Comparison of ENCODE assay signal across 15 cellular contexts in the genomic region with DNA sequence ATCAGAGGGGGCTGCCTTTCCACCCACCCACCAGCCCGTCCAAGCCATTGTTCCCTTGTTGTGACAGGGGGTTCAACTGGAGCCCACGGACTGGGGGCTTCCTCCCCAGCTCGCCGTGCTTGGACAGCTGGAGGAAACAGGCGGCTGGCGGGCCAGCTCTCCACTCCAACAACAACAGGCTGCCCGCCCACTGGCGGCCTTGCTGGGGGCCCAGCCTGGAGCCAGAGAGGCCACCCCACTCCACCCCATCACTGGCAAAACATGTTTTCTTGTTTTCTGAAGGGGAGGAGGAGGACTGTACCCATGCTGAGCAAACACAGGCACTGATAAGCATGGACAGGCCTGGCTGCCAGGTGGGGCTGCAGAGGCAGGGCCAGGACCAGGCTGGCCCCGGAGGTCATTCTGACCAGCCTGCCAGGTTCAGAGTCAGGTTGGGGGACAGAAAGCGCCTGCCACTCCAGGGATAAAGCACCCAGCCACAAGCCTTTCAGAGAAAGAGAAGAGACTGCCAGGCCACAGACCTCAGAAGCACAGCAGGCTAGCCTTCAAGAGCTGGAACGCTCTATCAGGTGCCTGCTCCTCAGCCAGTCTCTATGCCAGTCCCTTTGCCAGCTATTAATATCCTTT. TPM values are rescaled to one million over a fixed set of nuclear protein-coding genes. Genes with fewer than 3 reads are reported as not detected.
DNase-seq lines count a peak whose midpoint lies in the region; ATAC-seq and TF ChIP-seq lines count a peak whose summit lies in the region.
"Had no signal": no experiment of that assay in that cellular context is flagged by ENCODE, and none has a peak within 500 bp of the region (broad histone marks: within the 10 kb centered on the region; RNA-seq: fewer than 3 reads in every experiment).

No MANE protein-coding gene starts in this region.

- H3K36me3 Mint-ChIP-seq in CD4-positive, alpha-beta T cell (ENCODE audit: low read depth) = no peaks in the 10 kb centered on the region
- H3K36me3 Mint-ChIP-seq in CD8-positive, alpha-beta memory T cell = peaks cover 0 to 2% (median 2%) of the 10 kb centered on the region in 3 donors

- CTCF ChIA-PET in CD4-positive, alpha-beta T cell (lab: Charles Lee) = no interaction called here
- CTCF ChIA-PET in CD8-positive, alpha-beta memory T cell (lab: Charles Lee) = no interaction called here

- no peak overlapping the region for H3K4me3 Mint-ChIP-seq in CD4-positive, alpha-beta T cell
- no peak overlapping the region for H3K4me3 Mint-ChIP-seq in CD8-positive, alpha-beta memory T cell
- H3K4me3 Mint-ChIP-seq: activated naive CD4-positive, alpha-beta T cell treated with anti-CD3 and anti-CD28 coated beads for 36 hours had no signal

- POLR2A ChIA-PET in CD4-positive, alpha-beta T cell (lab: Charles Lee) = no interaction called here
- POLR2A ChIA-PET in CD8-positive, alpha-beta memory T cell (lab: Charles Lee) = no interaction called here

- no peak for TF ChIP-seq CTCF in lung (IDR thresholded peaks at IDR 0.05; ENCODE audit: control extremely low read depth, extremely low read depth)
- no peak for TF ChIP-seq CTCF in CD4-positive, alpha-beta T cell (IDR thresholded peaks at IDR 0.05)

- H3K27ac ChIP-seq in lung (ENCODE audit: low read depth in 1 of 2, low read length in 1 of 2) = peak overlapping the region in 1 of 2 donors; percentile 49
- peak overlapping the region; percentile 60 to 68 for H3K27ac ChIP-seq in aorta (ENCODE audit: low read depth in 1 of 2, low read length in 2 of 2)
- no peak overlapping the region for H3K27ac ChIP-seq in CD4-positive, alpha-beta T cell (ENCODE audit: low read depth, low read length)
- H3K27ac ChIP-seq in CD8-positive, alpha-beta memory T cell (ENCODE audit: low read depth, low read length) = no peak overlapping the region
- H3K27ac ChIP-seq: uterus had no signal

- no peaks in the 10 kb centered on the region for H3K4me1 Mint-ChIP-seq in CD4-positive, alpha-beta T cell (ENCODE audit: low read depth)
- no peaks in the 10 kb centered on the region for H3K4me1 Mint-ChIP-seq in CD8-positive, alpha-beta memory T cell

- no peak overlapping the region for H3K27ac Mint-ChIP-seq in CD4-positive, alpha-beta T cell
- H3K27ac Mint-ChIP-seq in CD8-positive, alpha-beta memory T cell = no peak overlapping the region
- H3K27ac Mint-ChIP-seq: activated naive CD4-positive, alpha-beta T cell treated with anti-CD3 and anti-CD28 coated beads for 36 hours had no signal

- H3K4me3 ChIP-seq in lung = no peak overlapping the region
- H3K4me3 ChIP-seq in aorta (ENCODE audit: low read length in 2 of 2) = no peak overlapping the region
- no peak overlapping the region for H3K4me3 ChIP-seq in CD8-positive, alpha-beta memory T cell (ENCODE audit: low read length)
- H3K4me3 ChIP-seq: uterus had no signal

- H3K9me3 Mint-ChIP-seq in CD4-positive, alpha-beta T cell = no peaks in the 10 kb centered on the region
- no peaks in the 10 kb centered on the region for H3K9me3 Mint-ChIP-seq in CD8-positive, alpha-beta memory T cell

- intact Hi-C loops in Right ventricle myocardium superior (cut with DNase I) (no loop called here), cardiac septum (cut with DNase I) (no loop called here), aorta (cut with DNase I) (no loop called here)
- intact Hi-C loops in CD4-positive, alpha-beta T cell (cut with DNase I, micrococcal nuclease) = no loop called here

- H3K36me3 ChIP-seq in lung (ENCODE audit: control insufficient read depth in 2 of 2, insufficient read depth in 2 of 2, low read length in 2 of 2) = no peaks in the 10 kb centered on the region
- no peaks in the 10 kb centered on the region for H3K36me3 ChIP-seq in aorta (ENCODE audit: control insufficient read depth in 1 of 2, insufficient read depth in 2 of 2, low read length in 1 of 2)
- no peaks in the 10 kb centered on the region for H3K36me3 ChIP-seq in CD8-positive, alpha-beta memory T cell (ENCODE audit: insufficient read depth, low read length)
- H3K36me3 ChIP-seq: uterus had no signal

- DNase-seq in Right ventricle myocardium superior (peak; percentile 50), cardiac septum (ENCODE audit: low spot score) (no peak), dermis microvascular lymphatic vessel endothelial cell (ENCODE audit: low read depth in 2 of 2) (peak; percentile 86 to 98), lung (ENCODE audit: low spot score) (peak; percentile 28), aorta (no peak)
- DNase-seq in activated T-cell treated with anti-CD3 and anti-CD28 coated beads, Interleukin-2, amount 50 U/mL, for 48 hours = no peak
- DNase-seq in CD4-positive, alpha-beta T cell = no peak
- DNase-seq in CD8-positive, alpha-beta memory T cell = no peak
- DNase-seq: activated CD8-positive, alpha-beta memory T cell treated with anti-CD3 and anti-CD28 coated beads for 24 hours; activated naive CD4-positive, alpha-beta T cell treated with anti-CD3 and anti-CD28 coated beads for 36 hours; NCI-H526; posterior cingulate gyrus; T1000; uterus had no signal

- H3K27me3 ChIP-seq in lung (ENCODE audit: control insufficient read depth, insufficient read depth) (no peaks in the 10 kb centered on the region), aorta (ENCODE audit: control insufficient read depth in 1 of 2, insufficient read depth in 2 of 2, low read length in 1 of 2) (no peaks in the 10 kb centered on the region)
- H3K27me3 ChIP-seq in CD4-positive, alpha-beta T cell (ENCODE audit: control insufficient read depth, insufficient read depth, low read length) = no peaks in the 10 kb centered on the region
- no peaks in the 10 kb centered on the region for H3K27me3 ChIP-seq in CD8-positive, alpha-beta memory T cell (ENCODE audit: insufficient read depth, low read length, poor library complexity, severe bottlenecking)
- H3K27me3 ChIP-seq: uterus had no signal

- no peaks in the 10 kb centered on the region for H3K27me3 Mint-ChIP-seq in CD4-positive, alpha-beta T cell
- H3K27me3 Mint-ChIP-seq in CD8-positive, alpha-beta memory T cell = peaks cover 0 to 2% of the 10 kb centered on the region in 2 donors

- peak; percentile 86 for ATAC-seq in Right ventricle myocardium superior (ENCODE audit: poor library complexity)
- no peak for ATAC-seq in lung (ENCODE audit: insufficient read depth, low FRiP score)
- peak; percentile 87 for ATAC-seq in aorta (ENCODE audit: low FRiP score)
- no peak for ATAC-seq in CD4-positive, alpha-beta T cell (ENCODE audit: poor library complexity)

- H3K9me3 ChIP-seq in lung (ENCODE audit: control insufficient read depth in 2 of 2, insufficient read depth in 1 of 2, low read length in 1 of 2) (no peaks in the 10 kb centered on the region), aorta (ENCODE audit: control insufficient read depth, low read length) (no peaks in the 10 kb centered on the region)
- H3K9me3 ChIP-seq in CD4-positive, alpha-beta T cell (ENCODE audit: control insufficient read depth, low read length) = no peaks in the 10 kb centered on the region
- no peaks in the 10 kb centered on the region for H3K9me3 ChIP-seq in CD8-positive, alpha-beta memory T cell (ENCODE audit: low read length)
- H3K9me3 ChIP-seq: uterus had no signal

- WGBS in lung, 2 donors = 48 to 51% methylated on average over 11 of the region's 11 CpGs
- WGBS in aorta, 2 donors = 1 to 6% methylated on average over 11 of the region's 11 CpGs

- H3K4me1 ChIP-seq in lung (ENCODE audit: control insufficient read depth in 2 of 2, insufficient read depth in 2 of 2, low read length in 2 of 2) = peaks cover 0 to 10% of the 10 kb centered on the region in 2 donors
- peaks cover 4 to 5% of the 10 kb centered on the region in 2 donors for H3K4me1 ChIP-seq in aorta (ENCODE audit: control insufficient read depth in 1 of 2, insufficient read depth in 2 of 2, low read length in 2 of 2)
- H3K4me1 ChIP-seq in CD8-positive, alpha-beta memory T cell (ENCODE audit: insufficient read depth, low read length) = no peaks in the 10 kb centered on the region
- H3K4me1 ChIP-seq: uterus had no signal

RNA-seq across cellular contexts. Expression of gene GJA4, which starts 32.8 kb away (rescaled TPM):
- total RNA-seq in Right ventricle myocardium superior = 20.9 TPM
- total RNA-seq in cardiac septum = 34.7 TPM
- 62.4 and 70.5 TPM in 2 replicates for total RNA-seq in dermis microvascular lymphatic vessel endothelial cell
- 10 to 100 TPM; 22.6 to 28.9 TPM for total RNA-seq in lung
- 10 to 100 TPM in 1 of 2 donors, 1 to 10 TPM in 1; 6.4 to 16.1 TPM for polyA plus RNA-seq in lung
- 10 to 100 TPM; 45.4 to 49.2 TPM for total RNA-seq in aorta
- polyA plus RNA-seq in aorta = 10 to 100 TPM; 21.0 to 72.2 TPM
- total RNA-seq in CD4-positive, alpha-beta T cell = not detected
- total RNA-seq in CD8-positive, alpha-beta memory T cell = not detected
- polyA plus RNA-seq in CD8-positive, alpha-beta memory T cell = not detected
- total RNA-seq: RPMI7951 had no signal

RNA-seq across cellular contexts. Expression of gene SMIM12, which starts 34.0 kb away (rescaled TPM):
- total RNA-seq in Right ventricle myocardium superior (35.9 TPM), cardiac septum (49.4 TPM), dermis microvascular lymphatic vessel endothelial cell (42.1 and 44.1 TPM in 2 replicates), lung (10 to 100 TPM; 19.5 to 50.8 TPM), aorta (10 to 100 TPM; 38.1 to 58.8 TPM)
- polyA plus RNA-seq in lung (10 to 100 TPM; 17.9 to 67.8 TPM), aorta (10 to 100 TPM; 38.6 to 46.3 TPM)
- total RNA-seq in CD4-positive, alpha-beta T cell = 10 to 100 TPM; 43.0 to 44.6 TPM
- total RNA-seq in CD8-positive, alpha-beta memory T cell = 10 to 100 TPM; 76.3 to 79.1 TPM
- 92.7 TPM for polyA plus RNA-seq in CD8-positive, alpha-beta memory T cell

RNA-seq across cellular contexts. Expression of gene GJB3, which starts 44.6 kb away (rescaled TPM):
- not detected for total RNA-seq in Right ventricle myocardium superior
- total RNA-seq in cardiac septum = not detected
- under 0.01 and 0.13 TPM in 2 replicates for total RNA-seq in dermis microvascular lymphatic vessel endothelial cell
- total RNA-seq in lung = under 1 TPM; 0.51 to 0.52 TPM
- 1 to 10 TPM in 1 of 2 donors, under 1 TPM in 1; 0.79 to 2.5 TPM for polyA plus RNA-seq in lung
- total RNA-seq in aorta = under 1 TPM; 0.21 to 0.42 TPM
- polyA plus RNA-seq in aorta = 1 to 10 TPM in 1 of 2 donors, not detected in 1; 1.0 TPM
- total RNA-seq in CD4-positive, alpha-beta T cell = not detected
- total RNA-seq in CD8-positive, alpha-beta memory T cell = not detected
- polyA plus RNA-seq in CD8-positive, alpha-beta memory T cell = not detected
- total RNA-seq: activated naive CD4-positive, alpha-beta T cell treated with anti-CD3 and anti-CD28 coated beads for 36 hours; RPMI7951 had no signal

Comparison
In these comparisons a context has a peak if more than half of its experiments do, and no peak if none do; other contexts are left out.
1. DNase-seq: peak in Right ventricle myocardium superior (single experiment), dermis microvascular lymphatic vessel endothelial cell (2 of 2) and lung (single experiment); none in cardiac septum (single experiment), aorta (0 of 2), activated T-cell treated with anti-CD3 and anti-CD28 coated beads, Interleukin-2, amount 50 U/mL, for 48 hours (0 of 2), CD4-positive, alpha-beta T cell (0 of 10) and CD8-positive, alpha-beta memory T cell (0 of 5).
2. ATAC-seq: peak in Right ventricle myocardium superior (single experiment) and aorta (single experiment); none in lung (single experiment) and CD4-positive, alpha-beta T cell (single experiment).
3. H3K27ac ChIP-seq: peak in aorta (2 of 2); none in CD4-positive, alpha-beta T cell (single experiment) and CD8-positive, alpha-beta memory T cell (single experiment).
4. RNA of gene GJA4, which starts 32.8 kb away (total RNA-seq): 62.4 to 70.5 TPM in dermis microvascular lymphatic vessel endothelial cell, 45.4 to 49.2 TPM in aorta, 34.7 TPM in cardiac septum (single experiment), 22.6 to 28.9 TPM in lung and 20.9 TPM in Right ventricle myocardium superior (single experiment); not detected in CD4-positive, alpha-beta T cell and not detected in CD8-positive, alpha-beta memory T cell; every median in the first group is over 10 times any median in the second.